In the genomic region with DNA sequence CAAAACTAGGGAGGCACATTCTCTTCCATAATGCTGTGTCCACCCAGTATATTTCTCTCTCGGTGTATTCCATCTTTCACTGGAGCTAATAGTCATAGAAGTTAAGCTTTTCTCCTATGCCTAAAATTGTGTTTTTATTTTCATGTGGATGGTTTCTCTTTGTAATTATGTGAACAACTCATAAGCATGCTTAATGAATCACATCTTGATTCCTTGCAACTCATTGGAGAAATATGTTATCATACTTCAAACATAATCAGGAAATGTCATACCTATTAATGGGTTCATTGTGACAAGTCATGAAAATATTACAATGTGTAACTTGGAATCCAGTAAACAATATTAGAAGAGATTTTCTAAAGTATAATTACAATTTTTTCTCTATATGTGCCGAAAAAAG, we compare ENCODE assay signal across 1 cellular context.
TF ChIP-seq lines count a peak whose summit lies in the region.

No MANE protein-coding gene starts in this region.

TF ChIP-seq in GM12891, 5 proteins besides CTCF, POLR2A, EP300 and RAD21:
- no peak for TF ChIP-seq SPI1 (IDR thresholded peaks at IDR 0.05; ENCODE audit: low read depth, low read length)
- no peak for TF ChIP-seq PAX5 (IDR thresholded peaks at IDR 0.05; ENCODE audit: insufficient read depth, low read length, severe bottlenecking)
- no peak for TF ChIP-seq POU2F2 (IDR thresholded peaks at IDR 0.05; ENCODE audit: low read depth, low read length)
- no peak for TF ChIP-seq TAF1 (IDR thresholded peaks at IDR 0.05; ENCODE audit: low read depth, low read length)
- no peak for TF ChIP-seq POLR2AphosphoS5 (IDR thresholded peaks at IDR 0.05; ENCODE audit: low read depth, low read length)
